Comparison of ENCODE assay signal across 1 cellular context in the genomic region with DNA sequence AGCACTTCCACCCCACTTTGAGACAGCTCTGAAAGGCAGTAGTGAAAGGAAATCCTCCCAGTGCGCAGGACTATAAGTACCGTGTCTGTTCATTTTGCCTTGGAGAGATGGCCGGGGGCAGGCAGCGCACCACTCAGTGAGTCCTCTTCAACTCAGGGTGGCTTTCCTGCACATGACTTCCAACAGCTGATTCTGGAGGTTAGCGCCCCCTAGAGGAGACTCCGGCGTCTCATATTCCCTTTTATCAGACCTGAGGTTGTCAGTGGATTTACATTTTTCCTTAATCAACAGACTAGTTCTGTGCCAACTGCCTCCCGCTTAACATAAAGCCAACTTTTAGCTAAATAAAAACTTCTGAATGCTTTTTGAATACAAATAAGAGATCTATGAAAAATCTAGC.
TF ChIP-seq lines count a peak whose summit lies in the region.

No MANE protein-coding gene starts in this region.

TF ChIP-seq in GM23338, 12 proteins besides CTCF, POLR2A, EP300 and RAD21 (continued from another document):
- TF ChIP-seq, protein P1, sequence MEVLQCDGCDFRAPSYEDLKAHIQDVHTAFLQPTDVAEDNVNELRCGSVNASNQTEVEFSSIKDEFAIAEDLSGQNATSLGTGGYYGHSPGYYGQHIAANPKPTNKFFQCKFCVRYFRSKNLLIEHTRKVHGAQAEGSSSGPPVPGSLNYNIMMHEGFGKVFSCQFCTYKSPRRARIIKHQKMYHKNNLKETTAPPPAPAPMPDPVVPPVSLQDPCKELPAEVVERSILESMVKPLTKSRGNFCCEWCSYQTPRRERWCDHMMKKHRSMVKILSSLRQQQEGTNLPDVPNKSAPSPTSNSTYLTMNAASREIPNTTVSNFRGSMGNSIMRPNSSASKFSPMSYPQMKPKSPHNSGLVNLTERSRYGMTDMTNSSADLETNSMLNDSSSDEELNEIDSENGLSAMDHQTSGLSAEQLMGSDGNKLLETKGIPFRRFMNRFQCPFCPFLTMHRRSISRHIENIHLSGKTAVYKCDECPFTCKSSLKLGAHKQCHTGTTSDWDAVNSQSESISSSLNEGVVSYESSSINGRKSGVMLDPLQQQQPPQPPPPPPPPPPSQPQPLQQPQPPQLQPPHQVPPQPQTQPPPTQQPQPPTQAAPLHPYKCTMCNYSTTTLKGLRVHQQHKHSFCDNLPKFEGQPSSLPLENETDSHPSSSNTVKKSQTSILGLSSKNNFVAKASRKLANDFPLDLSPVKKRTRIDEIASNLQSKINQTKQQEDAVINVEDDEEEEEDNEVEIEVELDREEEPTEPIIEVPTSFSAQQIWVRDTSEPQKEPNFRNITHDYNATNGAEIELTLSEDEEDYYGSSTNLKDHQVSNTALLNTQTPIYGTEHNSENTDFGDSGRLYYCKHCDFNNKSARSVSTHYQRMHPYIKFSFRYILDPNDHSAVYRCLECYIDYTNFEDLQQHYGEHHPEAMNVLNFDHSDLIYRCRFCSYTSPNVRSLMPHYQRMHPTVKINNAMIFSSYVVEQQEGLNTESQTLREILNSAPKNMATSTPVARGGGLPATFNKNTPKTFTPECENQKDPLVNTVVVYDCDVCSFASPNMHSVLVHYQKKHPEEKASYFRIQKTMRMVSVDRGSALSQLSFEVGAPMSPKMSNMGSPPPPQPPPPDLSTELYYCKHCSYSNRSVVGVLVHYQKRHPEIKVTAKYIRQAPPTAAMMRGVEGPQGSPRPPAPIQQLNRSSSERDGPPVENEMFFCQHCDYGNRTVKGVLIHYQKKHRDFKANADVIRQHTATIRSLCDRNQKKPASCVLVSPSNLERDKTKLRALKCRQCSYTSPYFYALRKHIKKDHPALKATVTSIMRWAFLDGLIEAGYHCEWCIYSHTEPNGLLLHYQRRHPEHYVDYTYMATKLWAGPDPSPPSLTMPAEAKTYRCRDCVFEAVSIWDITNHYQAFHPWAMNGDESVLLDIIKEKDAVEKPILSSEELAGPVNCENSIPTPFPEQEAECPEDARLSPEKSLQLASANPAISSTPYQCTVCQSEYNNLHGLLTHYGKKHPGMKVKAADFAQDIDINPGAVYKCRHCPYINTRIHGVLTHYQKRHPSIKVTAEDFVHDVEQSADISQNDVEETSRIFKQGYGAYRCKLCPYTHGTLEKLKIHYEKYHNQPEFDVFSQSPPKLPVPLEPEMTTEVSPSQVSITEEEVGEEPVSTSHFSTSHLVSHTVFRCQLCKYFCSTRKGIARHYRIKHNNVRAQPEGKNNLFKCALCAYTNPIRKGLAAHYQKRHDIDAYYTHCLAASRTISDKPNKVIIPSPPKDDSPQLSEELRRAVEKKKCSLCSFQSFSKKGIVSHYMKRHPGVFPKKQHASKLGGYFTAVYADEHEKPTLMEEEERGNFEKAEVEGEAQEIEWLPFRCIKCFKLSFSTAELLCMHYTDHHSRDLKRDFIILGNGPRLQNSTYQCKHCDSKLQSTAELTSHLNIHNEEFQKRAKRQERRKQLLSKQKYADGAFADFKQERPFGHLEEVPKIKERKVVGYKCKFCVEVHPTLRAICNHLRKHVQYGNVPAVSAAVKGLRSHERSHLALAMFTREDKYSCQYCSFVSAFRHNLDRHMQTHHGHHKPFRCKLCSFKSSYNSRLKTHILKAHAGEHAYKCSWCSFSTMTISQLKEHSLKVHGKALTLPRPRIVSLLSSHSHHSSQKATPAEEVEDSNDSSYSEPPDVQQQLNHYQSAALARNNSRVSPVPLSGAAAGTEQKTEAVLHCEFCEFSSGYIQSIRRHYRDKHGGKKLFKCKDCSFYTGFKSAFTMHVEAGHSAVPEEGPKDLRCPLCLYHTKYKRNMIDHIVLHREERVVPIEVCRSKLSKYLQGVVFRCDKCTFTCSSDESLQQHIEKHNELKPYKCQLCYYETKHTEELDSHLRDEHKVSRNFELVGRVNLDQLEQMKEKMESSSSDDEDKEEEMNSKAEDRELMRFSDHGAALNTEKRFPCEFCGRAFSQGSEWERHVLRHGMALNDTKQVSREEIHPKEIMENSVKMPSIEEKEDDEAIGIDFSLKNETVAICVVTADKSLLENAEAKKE (CRISPR knock-in tag; IDR thresholded peaks at IDR 0.05), result no peak
- no peak for TF ChIP-seq ETS1 (IDR thresholded peaks at IDR 0.05)
- no peak for TF ChIP-seq ZNF114 (CRISPR knock-in tag; IDR thresholded peaks at IDR 0.05)
- no peak for TF ChIP-seq STAT1 (IDR thresholded peaks at IDR 0.05; ENCODE audit: unreplicated experiment)
- TF ChIP-seq POLR2AphosphoS5 (IDR thresholded peaks at IDR 0.05; ENCODE audit: low read depth), result no peak
- no peak for TF ChIP-seq EZH2 (IDR thresholded peaks at IDR 0.05; ENCODE audit: low read depth, unreplicated experiment)
- TF ChIP-seq JUNB (IDR thresholded peaks at IDR 0.05; ENCODE audit: unreplicated experiment), result no peak
